Comparison of ENCODE assay signal across 1 cellular context in genomic region chr2:112622528-112622849, GRCh38.
TF ChIP-seq lines count a peak whose summit lies in the region.

No MANE protein-coding gene starts in this region.

TF ChIP-seq in SK-N-SH, 30 proteins besides CTCF, POLR2A, EP300 and RAD21 (continued from another document):
- TF ChIP-seq REST (IDR thresholded peaks at IDR 0.05; ENCODE audit: low read depth, low read length) = 0 out of 2 replicates have a peak, but pooled peaks have one; percentile 20
- TF ChIP-seq ELF1 (IDR thresholded peaks at IDR 0.05) = no peak
TF ChIP-seq in SK-N-SH: peak in this region for 9.
